ENCODE assay signal across 9 cellular contexts in genomic region chr6:145733770-145734169, GRCh38. TPM values are rescaled to one million over a fixed set of nuclear protein-coding genes. Genes with fewer than 3 reads are reported as not detected.
DNase-seq lines count a peak whose midpoint lies in the region; ATAC-seq lines count a peak whose summit lies in the region.
"Had no signal": no experiment of that assay in that cellular context is flagged by ENCODE, and none has a peak within 500 bp of the region (broad histone marks: within the 10 kb centered on the region; RNA-seq: fewer than 3 reads in every experiment).

No MANE protein-coding gene starts in this region.

- peak; percentile 5 for DNase-seq in NCI-H1436 (lab: John Stamatoyannopoulos, UW)
- no peak for DNase-seq in NCI-H1436 treated with DMSO at 0.1 percent for 48 hours (lab: John Stamatoyannopoulos, UW)
- peak; percentile 0 for DNase-seq in NCI-H2227 (lab: John Stamatoyannopoulos, UW; ENCODE audit: unreplicated experiment)
- peak; percentile 24 for DNase-seq in cerebellar cortex (ENCODE audit: low spot score)
- DNase-seq in renal cortical epithelial cell (ENCODE audit: low read depth), result peak; percentile 4
- no peak for DNase-seq in epidermal melanocyte (ENCODE audit: insufficient read length, low spot score)
- no peak for DNase-seq in activated CD4-positive, alpha-beta T cell treated with anti-CD3 and anti-CD28 coated beads, Interleukin-2, amount 50 U/mL, for 4 hours
- DNase-seq: NCI-H2171 treated with DMSO at 0.1 percent for 48 hours had no signal

- ATAC-seq in HG03039 (IDR thresholded peaks at IDR 0.05; ENCODE audit: unreplicated experiment), result no peak

RNA-seq across cellular contexts. Expression of gene EPM2A, which starts 1.6 kb away (rescaled TPM):
- 8.0 and 10.6 TPM in 2 replicates for total RNA-seq in renal cortical epithelial cell

Comparison
In these comparisons a context has a peak if more than half of its experiments do, and no peak if none do; other contexts are left out.
1. DNase-seq: peak in NCI-H1436 (single experiment), NCI-H2227 (single experiment), cerebellar cortex (single experiment) and renal cortical epithelial cell (single experiment); none in NCI-H1436 treated with DMSO at 0.1 percent for 48 hours (single experiment), epidermal melanocyte (single experiment) and activated CD4-positive, alpha-beta T cell treated with anti-CD3 and anti-CD28 coated beads, Interleukin-2, amount 50 U/mL, for 4 hours (0 of 2).